13 cellular contexts compared by ENCODE assay signal in genomic region chr1:224816062-224816461, GRCh38.
"Had no signal": no experiment of that assay in that cellular context is flagged by ENCODE, and none has a peak within 500 bp of the region (broad histone marks: within the 10 kb centered on the region; RNA-seq: fewer than 3 reads in every experiment).

No MANE protein-coding gene starts in this region.

- FAIRE-seq: urothelium cell line had no signal

- DNase-seq: activated CD4-positive, alpha-beta memory T cell treated with anti-CD3 and anti-CD28 coated beads for 36 hours; activated gamma-delta T cell; activated T-cell treated with anti-CD3 and anti-CD28 coated beads, Interleukin-2, amount 50 U/mL, for 4 hours; dorsolateral prefrontal cortex; endodermal cell; gastrocnemius medialis; heart right ventricle; left colon; midbrain; stimulated activated CD4-positive, alpha-beta T cell treated with anti-CD3 and anti-CD28 coated beads, Interleukin-2, amount 100 ng/mL, for 48 hours; stimulated activated naive B cell treated with anti-CD40 and anti-IgM and Interleukin-4, amounts not matched to agents 10 μg/mL and 1 μg/mL and 100 μg/mL, for 72 hours; tibial artery had no signal

- ATAC-seq: activated T-cell treated with anti-CD3 and anti-CD28 coated beads, Interleukin-2, amount 50 U/mL, for 4 hours; gastrocnemius medialis; heart right ventricle; left colon; stimulated activated naive B cell treated with anti-CD40 and anti-IgM and Interleukin-4, amounts not matched to agents 10 μg/mL and 1 μg/mL and 100 μg/mL, for 72 hours had no signal
